14 cellular contexts compared by ENCODE assay signal in genomic region chr15:88651971-88652370, GRCh38. TPM values are rescaled to one million over a fixed set of nuclear protein-coding genes. Genes with fewer than 3 reads are reported as not detected.
DNase-seq lines count a peak whose midpoint lies in the region; ATAC-seq and TF ChIP-seq lines count a peak whose summit lies in the region.
"Had no signal": no experiment of that assay in that cellular context is flagged by ENCODE, and none has a peak within 500 bp of the region (broad histone marks: within the 10 kb centered on the region; RNA-seq: fewer than 3 reads in every experiment).

No MANE protein-coding gene starts in this region.

- no peak overlapping the region for H3K18ac ChIP-seq in trophoblast cell (ENCODE audit: low read length)

- H2BK12ac ChIP-seq in trophoblast cell (ENCODE audit: low read length): no peak overlapping the region

- H2BK5ac ChIP-seq in trophoblast cell (ENCODE audit: low read depth, low read length, poor library complexity): no peak overlapping the region

- H3K27ac ChIP-seq in suprapubic skin (no peak overlapping the region), trophoblast cell (ENCODE audit: low read depth, low read length) (no peak overlapping the region)
- H3K27ac ChIP-seq: GM23248, KMS-11 had no signal

- H3K27ac Mint-ChIP-seq in activated T-cell treated with anti-CD3 and anti-CD28 coated beads, Interleukin-2, amount 50 U/mL, for 24 hours: peak overlapping the region; percentile 97
- H3K27ac Mint-ChIP-seq in activated CD4-positive, alpha-beta memory T cell treated with anti-CD3 and anti-CD28 coated beads, Interleukin-2, amount 10 ng/mL, durations not matched to agents 7 days and 5 days: peak overlapping the region; percentile 26
- peak overlapping the region; percentile 17 to 81 (median 64) for H3K27ac Mint-ChIP-seq in immature natural killer cell
- H3K27ac Mint-ChIP-seq: T-helper 1 cell treated with Interleukin-12 subunit alpha and Interleukin-12 subunit beta and Interleukin-4 antibody, amounts not matched to agents 30 μg/mL and 1 μg/mL, for 36 hours had no signal

- peaks cover 84% of the 10 kb centered on the region for H3K4me1 Mint-ChIP-seq in activated T-cell treated with anti-CD3 and anti-CD28 coated beads, Interleukin-2, amount 50 U/mL, for 24 hours (ENCODE audit: low read depth)
- peaks cover 81% of the 10 kb centered on the region for H3K4me1 Mint-ChIP-seq in activated T-cell treated with anti-CD3 and anti-CD28 coated beads, Interleukin-2, amount 50 U/mL, for 4 hours (ENCODE audit: low read depth)
- peaks cover 63% of the 10 kb centered on the region for H3K4me1 Mint-ChIP-seq in activated CD4-positive, alpha-beta memory T cell treated with anti-CD3 and anti-CD28 coated beads, Interleukin-2, amount 10 ng/mL, durations not matched to agents 7 days and 5 days
- peaks cover 42 to 49% of the 10 kb centered on the region in 2 donors for H3K4me1 Mint-ChIP-seq in immature natural killer cell

- TF ChIP-seq CTCF in suprapubic skin (IDR thresholded peaks at IDR 0.05): no peak

- H3K36me3 ChIP-seq in suprapubic skin (no peaks in the 10 kb centered on the region), MG63 (no peaks in the 10 kb centered on the region), trophoblast cell (ENCODE audit: control insufficient read depth in 1 of 2, insufficient read depth in 2 of 2, low read length in 2 of 2) (no peaks in the 10 kb centered on the region)

- H3K27me3 ChIP-seq in suprapubic skin: no peaks in the 10 kb centered on the region
- H3K27me3 ChIP-seq in MG63: no peaks in the 10 kb centered on the region
- H3K27me3 ChIP-seq in trophoblast cell (ENCODE audit: insufficient read depth, low read length): no peaks in the 10 kb centered on the region

- H3K23ac ChIP-seq in trophoblast cell (ENCODE audit: low read length): no peak overlapping the region

- TF ChIP-seq EP300 in suprapubic skin (IDR thresholded peaks at IDR 0.05): no peak

- POLR2A ChIA-PET in activated CD4-positive, alpha-beta memory T cell treated with anti-CD3 and anti-CD28 coated beads, Interleukin-2, amount 10 ng/mL, durations not matched to agents 7 days and 5 days (lab: Charles Lee): interaction anchor here (1.0 to 1.5 kb wide), 2 partner anchors 27 to 30 kb away, joined by 3 read pairs; no protein-coding TSS in a partner anchor

- no peak overlapping the region for H3K14ac ChIP-seq in trophoblast cell (ENCODE audit: low read length)

- H3K9me3 ChIP-seq in suprapubic skin (no peaks in the 10 kb centered on the region), MG63 (no peaks in the 10 kb centered on the region), trophoblast cell (ENCODE audit: insufficient read depth, low read depth, low read length) (no peaks in the 10 kb centered on the region)

- no peak overlapping the region for H2BK120ac ChIP-seq in trophoblast cell (ENCODE audit: insufficient read depth, low read length, poor library complexity)

- H3K4me3 ChIP-seq in suprapubic skin (no peak overlapping the region), MG63 (no peak overlapping the region), trophoblast cell (ENCODE audit: low read depth, low read length) (no peak overlapping the region)
- H3K4me3 ChIP-seq: GM23248 had no signal

- no peaks in the 10 kb centered on the region for H3K9me3 Mint-ChIP-seq in activated T-cell treated with anti-CD3 and anti-CD28 coated beads, Interleukin-2, amount 50 U/mL, for 24 hours
- no peaks in the 10 kb centered on the region for H3K9me3 Mint-ChIP-seq in activated T-cell treated with anti-CD3 and anti-CD28 coated beads, Interleukin-2, amount 50 U/mL, for 4 hours
- H3K9me3 Mint-ChIP-seq in activated CD4-positive, alpha-beta memory T cell treated with anti-CD3 and anti-CD28 coated beads, Interleukin-2, amount 10 ng/mL, durations not matched to agents 7 days and 5 days: no peaks in the 10 kb centered on the region
- H3K9me3 Mint-ChIP-seq in immature natural killer cell: peaks cover 0 to 2% (median 0%) of the 10 kb centered on the region in 6 donors
- H3K9me3 Mint-ChIP-seq: stimulated activated naive B cell treated with anti-CD40 and anti-IgM and Interleukin-4, amounts not matched to agents 10 μg/mL and 1 μg/mL and 100 μg/mL, for 72 hours; T-helper 1 cell treated with Interleukin-12 subunit alpha and Interleukin-12 subunit beta and Interleukin-4 antibody, amounts not matched to agents 30 μg/mL and 1 μg/mL, for 36 hours had no signal

- peak; percentile 30 for DNase-seq in activated T-cell treated with anti-CD3 and anti-CD28 coated beads, Interleukin-2, amount 50 U/mL, for 24 hours
- DNase-seq in activated T-cell treated with anti-CD3 and anti-CD28 coated beads, Interleukin-2, amount 50 U/mL, for 4 hours: no peak
- DNase-seq in activated CD4-positive, alpha-beta memory T cell treated with anti-CD3 and anti-CD28 coated beads, Interleukin-2, amount 10 ng/mL, durations not matched to agents 7 days and 5 days: peak; percentile 12
- DNase-seq in immature natural killer cell: no peak
- peak; percentile 48 to 59 for DNase-seq in suprapubic skin (ENCODE audit: low spot score in 2 of 2)
- DNase-seq in MG63: no peak
- DNase-seq in anterior cingulate cortex (lab: John Stamatoyannopoulos, UW): no peak
- DNase-seq in trophoblast cell: no peak
- DNase-seq: caudate nucleus; GM23248; NK-92 treated with Interleukin-12 subunit alpha and Interleukin-12 subunit beta, amount 100 ng/mL, for 24 hours; stimulated activated naive B cell treated with anti-CD40 and anti-IgM and Interleukin-4, amounts not matched to agents 10 μg/mL and 1 μg/mL and 100 μg/mL, for 72 hours had no signal

- 87% methylated on average over 9 of the region's 9 CpGs for WGBS in suprapubic skin
- WGBS in trophoblast cell (ENCODE audit: extremely low coverage, insufficient coverage, insufficient read length): no CpG with 5 or more reads among the region's 9 CpGs

- no peak overlapping the region for H2AK5ac ChIP-seq in trophoblast cell (ENCODE audit: low read length)

- no peak overlapping the region for H3K4me3 Mint-ChIP-seq in activated T-cell treated with anti-CD3 and anti-CD28 coated beads, Interleukin-2, amount 50 U/mL, for 24 hours
- no peak overlapping the region for H3K4me3 Mint-ChIP-seq in activated T-cell treated with anti-CD3 and anti-CD28 coated beads, Interleukin-2, amount 50 U/mL, for 4 hours
- no peak overlapping the region for H3K4me3 Mint-ChIP-seq in activated CD4-positive, alpha-beta memory T cell treated with anti-CD3 and anti-CD28 coated beads, Interleukin-2, amount 10 ng/mL, durations not matched to agents 7 days and 5 days
- H3K4me3 Mint-ChIP-seq in immature natural killer cell: no peak overlapping the region
- H3K4me3 Mint-ChIP-seq: stimulated activated naive B cell treated with anti-CD40 and anti-IgM and Interleukin-4, amounts not matched to agents 10 μg/mL and 1 μg/mL and 100 μg/mL, for 72 hours; T-helper 1 cell treated with Interleukin-12 subunit alpha and Interleukin-12 subunit beta and Interleukin-4 antibody, amounts not matched to agents 30 μg/mL and 1 μg/mL, for 36 hours had no signal

- H3K79me2 ChIP-seq in trophoblast cell (ENCODE audit: control insufficient read depth, insufficient read depth, low read length, poor library complexity): no peaks in the 10 kb centered on the region

- H4K8ac ChIP-seq in trophoblast cell (ENCODE audit: low read depth, low read length): no peak overlapping the region

- H2AFZ ChIP-seq in trophoblast cell (ENCODE audit: insufficient read depth, low read length, poor library complexity): no peak overlapping the region
- H2AFZ ChIP-seq: GM23248 had no signal

- no peak overlapping the region for H3K4ac ChIP-seq in trophoblast cell (ENCODE audit: low read depth, low read length)

- CTCF ChIA-PET in activated CD4-positive, alpha-beta memory T cell treated with anti-CD3 and anti-CD28 coated beads, Interleukin-2, amount 10 ng/mL, durations not matched to agents 7 days and 5 days (lab: Charles Lee): no interaction called here

- ATAC-seq in activated T-cell treated with anti-CD3 and anti-CD28 coated beads, Interleukin-2, amount 50 U/mL, for 4 hours: no peak
- ATAC-seq: stimulated activated naive B cell treated with anti-CD40 and anti-IgM and Interleukin-4, amounts not matched to agents 10 μg/mL and 1 μg/mL and 100 μg/mL, for 72 hours had no signal

- no peak overlapping the region for H3K4me2 ChIP-seq in trophoblast cell (ENCODE audit: low read length)
- H3K4me2 ChIP-seq: KMS-11 had no signal

- no peaks in the 10 kb centered on the region for H3K79me1 ChIP-seq in trophoblast cell (ENCODE audit: low read length)

- H4K12ac ChIP-seq in trophoblast cell (ENCODE audit: low read depth, low read length): no peak overlapping the region

- H3K9ac ChIP-seq in trophoblast cell (ENCODE audit: low read length): no peak overlapping the region
- H3K9ac ChIP-seq: GM23248, KMS-11 had no signal

- H3K27me3 Mint-ChIP-seq in activated T-cell treated with anti-CD3 and anti-CD28 coated beads, Interleukin-2, amount 50 U/mL, for 24 hours: no peaks in the 10 kb centered on the region
- no peaks in the 10 kb centered on the region for H3K27me3 Mint-ChIP-seq in activated T-cell treated with anti-CD3 and anti-CD28 coated beads, Interleukin-2, amount 50 U/mL, for 4 hours (ENCODE audit: low read depth)
- no peaks in the 10 kb centered on the region for H3K27me3 Mint-ChIP-seq in activated CD4-positive, alpha-beta memory T cell treated with anti-CD3 and anti-CD28 coated beads, Interleukin-2, amount 10 ng/mL, durations not matched to agents 7 days and 5 days
- H3K27me3 Mint-ChIP-seq in immature natural killer cell (ENCODE audit: low read depth in 3 of 3): peaks cover 0 to 3% (median 2%) of the 10 kb centered on the region in 3 donors
- H3K27me3 Mint-ChIP-seq: stimulated activated naive B cell treated with anti-CD40 and anti-IgM and Interleukin-4, amounts not matched to agents 10 μg/mL and 1 μg/mL and 100 μg/mL, for 72 hours had no signal

- H3K36me3 Mint-ChIP-seq in activated T-cell treated with anti-CD3 and anti-CD28 coated beads, Interleukin-2, amount 50 U/mL, for 24 hours (ENCODE audit: low read depth): peaks cover 52% of the 10 kb centered on the region
- H3K36me3 Mint-ChIP-seq in activated T-cell treated with anti-CD3 and anti-CD28 coated beads, Interleukin-2, amount 50 U/mL, for 4 hours (ENCODE audit: insufficient read depth): peaks cover 19% of the 10 kb centered on the region
- H3K36me3 Mint-ChIP-seq in activated CD4-positive, alpha-beta memory T cell treated with anti-CD3 and anti-CD28 coated beads, Interleukin-2, amount 10 ng/mL, durations not matched to agents 7 days and 5 days (ENCODE audit: low read depth): peaks cover 62% of the 10 kb centered on the region
- peaks cover 0 to 25% (median 16%) of the 10 kb centered on the region in 3 donors for H3K36me3 Mint-ChIP-seq in immature natural killer cell

- peaks cover 28% of the 10 kb centered on the region for H3K4me1 ChIP-seq in suprapubic skin
- H3K4me1 ChIP-seq in trophoblast cell (ENCODE audit: control insufficient read depth in 1 of 2, insufficient read depth in 2 of 2, low read length in 2 of 2): peaks cover 3 to 8% of the 10 kb centered on the region in 2 experiments

- no peak overlapping the region for H4K91ac ChIP-seq in trophoblast cell (ENCODE audit: low read depth, low read length)

- no peak for TF ChIP-seq POLR2A in suprapubic skin (IDR thresholded peaks at IDR 0.05)

RNA-seq across cellular contexts. Expression of gene ISG20, which starts 13.2 kb away (rescaled TPM):
- total RNA-seq in activated T-cell treated with anti-CD3 and anti-CD28 coated beads, Interleukin-2, amount 50 U/mL, for 4 hours: 10 to 100 TPM; 26.8 to 37.8 (median 27.7) TPM
- total RNA-seq in activated CD4-positive, alpha-beta memory T cell treated with anti-CD3 and anti-CD28 coated beads, Interleukin-2, amount 10 ng/mL, durations not matched to agents 7 days and 5 days: 100 to 1,000 TPM; 337 to 338 TPM
- polyA plus RNA-seq in immature natural killer cell: 100 to 1,000 TPM; 286 to 365 (median 342) TPM
- total RNA-seq in suprapubic skin: 10 to 100 TPM in 3 of 4 donors, 1 to 10 TPM in 1; 6.1 to 15.1 (median 12.9) TPM
- 19.2 TPM in 1 of 2 replicates, not detected in the other for total RNA-seq in MG63 (2014; rRNA removed; shearing (Covaris generic); ENCODE audit: low replicate concordance)
- 5.7 and 6.2 TPM in 2 replicates for polyA plus RNA-seq in trophoblast cell (2013)
- total RNA-seq: GM23248 had no signal

RNA-seq across cellular contexts. Expression of gene AEN, which starts 30.8 kb away (rescaled TPM):
- total RNA-seq in activated T-cell treated with anti-CD3 and anti-CD28 coated beads, Interleukin-2, amount 50 U/mL, for 4 hours: 100 to 1,000 TPM; 103 to 141 (median 140) TPM
- 10 to 100 TPM; 32.7 to 33.5 TPM for total RNA-seq in activated CD4-positive, alpha-beta memory T cell treated with anti-CD3 and anti-CD28 coated beads, Interleukin-2, amount 10 ng/mL, durations not matched to agents 7 days and 5 days
- 10 to 100 TPM; 11.6 to 17.8 (median 12.1) TPM for polyA plus RNA-seq in immature natural killer cell
- total RNA-seq in suprapubic skin: 10 to 100 TPM in 2 of 4 donors, 1 to 10 TPM in 2; 9.3 to 29.3 (median 17.3) TPM
- 33.5 and 48.4 TPM in 2 replicates for total RNA-seq in MG63 (2014; rRNA removed; shearing (Covaris generic); ENCODE audit: low replicate concordance)
- polyA plus RNA-seq in trophoblast cell (2013): 53.2 and 56.0 TPM in 2 replicates

Comparison
In these comparisons a context has a peak if more than half of its experiments do, and no peak if none do; other contexts are left out.
1. DNase-seq: peak in activated T-cell treated with anti-CD3 and anti-CD28 coated beads, Interleukin-2, amount 50 U/mL, for 24 hours (single experiment), activated CD4-positive, alpha-beta memory T cell treated with anti-CD3 and anti-CD28 coated beads, Interleukin-2, amount 10 ng/mL, durations not matched to agents 7 days and 5 days (single experiment) and suprapubic skin (2 of 2); none in activated T-cell treated with anti-CD3 and anti-CD28 coated beads, Interleukin-2, amount 50 U/mL, for 4 hours (single experiment), immature natural killer cell (0 of 3), MG63 (single experiment), anterior cingulate cortex (0 of 58) and trophoblast cell (0 of 2).
2. H3K27ac Mint-ChIP-seq: peak in every context shown above with its lines; median percentile 97 in activated T-cell treated with anti-CD3 and anti-CD28 coated beads, Interleukin-2, amount 50 U/mL, for 24 hours; 64 in immature natural killer cell; 26 in activated CD4-positive, alpha-beta memory T cell treated with anti-CD3 and anti-CD28 coated beads, Interleukin-2, amount 10 ng/mL, durations not matched to agents 7 days and 5 days.
3. RNA of gene ISG20, which starts 13.2 kb away (total RNA-seq): 337 to 338 TPM in activated CD4-positive, alpha-beta memory T cell treated with anti-CD3 and anti-CD28 coated beads, Interleukin-2, amount 10 ng/mL, durations not matched to agents 7 days and 5 days; 26.8 to 37.8 TPM in activated T-cell treated with anti-CD3 and anti-CD28 coated beads, Interleukin-2, amount 50 U/mL, for 4 hours, 19.2 TPM in MG63 and 6.1 to 15.1 TPM in suprapubic skin; every median in the first group is over 4 times any median in the second.